10 cellular contexts compared by ENCODE assay signal in the genomic region with DNA sequence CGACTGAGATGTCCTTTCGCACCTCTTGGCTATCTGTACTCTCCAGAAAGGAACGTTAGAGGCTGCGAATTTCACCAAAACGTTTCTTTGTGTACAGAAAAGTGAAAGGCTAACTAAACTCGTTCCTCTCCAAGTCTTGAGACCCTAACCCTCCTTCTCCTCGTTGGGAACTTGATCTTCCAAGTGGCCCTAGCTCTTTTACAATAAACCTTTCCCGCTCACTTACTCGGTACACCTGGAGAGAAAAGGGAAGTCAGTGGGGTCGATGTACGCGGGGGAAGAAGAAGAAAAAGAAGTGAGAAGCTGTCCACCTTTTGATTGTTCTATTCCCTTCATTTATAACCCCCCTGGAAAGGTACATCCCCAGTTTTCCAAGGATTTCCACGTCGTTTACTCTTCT.
DNase-seq lines count a peak whose midpoint lies in the region; ATAC-seq and TF ChIP-seq lines count a peak whose summit lies in the region.
"Had no signal": no experiment of that assay in that cellular context is flagged by ENCODE, and none has a peak within 500 bp of the region (broad histone marks: within the 10 kb centered on the region; RNA-seq: fewer than 3 reads in every experiment).

No MANE protein-coding gene starts in this region.

- peak overlapping the region; percentile 98 for H3K27ac Mint-ChIP-seq in osteocyte (ENCODE audit: unreplicated experiment)

- no peaks in the 10 kb centered on the region for H3K36me3 ChIP-seq in ES-I3 (ENCODE audit: insufficient read depth, low read length)
- H3K36me3 ChIP-seq in NT2/D1 (ENCODE audit: insufficient read depth, insufficient read length, low read length) = no peaks in the 10 kb centered on the region
- no peaks in the 10 kb centered on the region for H3K36me3 ChIP-seq in esophagus muscularis mucosa
- H3K36me3 ChIP-seq: neutrophil had no signal

- ATAC-seq in HG02642 (IDR thresholded peaks at IDR 0.05; ENCODE audit: poor library complexity, unreplicated experiment) = no peak
- no peak for ATAC-seq in GM19395 (IDR thresholded peaks at IDR 0.05; ENCODE audit: unreplicated experiment)
- ATAC-seq: PC-3 had no signal

- H3K27me3 Mint-ChIP-seq in osteocyte (ENCODE audit: unreplicated experiment) = peaks cover 6% of the 10 kb centered on the region

- no peak for TF ChIP-seq EP300 in esophagus muscularis mucosa (IDR thresholded peaks at IDR 0.05)

- TF ChIP-seq CTCF in esophagus muscularis mucosa (IDR thresholded peaks at IDR 0.05) (no peak), osteocyte (IDR thresholded peaks at IDR 0.05) (no peak)

- peaks cover 61% of the 10 kb centered on the region for H3K27me3 ChIP-seq in NT2/D1 (ENCODE audit: insufficient read depth, insufficient read length)
- H3K27me3 ChIP-seq in esophagus muscularis mucosa = peaks cover 0 to 30% (median 0%) of the 10 kb centered on the region in 4 donors

- no peaks in the 10 kb centered on the region for H3K36me3 Mint-ChIP-seq in osteocyte (ENCODE audit: unreplicated experiment)

- peak overlapping the region; percentile 97 to 98 (median 98) for H3K27ac ChIP-seq in esophagus muscularis mucosa (replicated peaks in 1 of 4)
- H3K27ac ChIP-seq: neutrophil had no signal

- H3K9ac ChIP-seq in ES-I3 (ENCODE audit: low read depth, low read length) (peak overlapping the region; percentile 46; the same call in 1 of the 2 replicates), NT2/D1 (ENCODE audit: insufficient read length, low read depth) (no peak overlapping the region)

- intact Hi-C loops in esophagus muscularis mucosa (cut with DNase I) = loop anchor here (2.0 to 10.0 kb wide), 3 partner anchors 335 to 861 kb away; no protein-coding TSS in a partner anchor

- peak overlapping the region; percentile 76 for H3K4me3 Mint-ChIP-seq in osteocyte (ENCODE audit: unreplicated experiment)

- no peak for TF ChIP-seq POLR2A in esophagus muscularis mucosa (IDR thresholded peaks at IDR 0.05; ENCODE audit: low read depth)

- peaks cover 45% of the 10 kb centered on the region for H3K4me1 Mint-ChIP-seq in osteocyte (ENCODE audit: unreplicated experiment)

- H3K9me3 ChIP-seq in ES-I3 (ENCODE audit: control insufficient read depth, insufficient read depth, low read length) (no peaks in the 10 kb centered on the region), NT2/D1 (ENCODE audit: insufficient read depth, low read length) (no peaks in the 10 kb centered on the region), esophagus muscularis mucosa (no peaks in the 10 kb centered on the region)
- H3K9me3 ChIP-seq: neutrophil had no signal

- peaks cover 4% of the 10 kb centered on the region; the same call in 1 of the 2 replicates for H3K4me1 ChIP-seq in ES-I3 (ENCODE audit: insufficient read depth, low read length)
- H3K4me1 ChIP-seq in NT2/D1 (ENCODE audit: insufficient read depth, insufficient read length) = no peaks in the 10 kb centered on the region
- peaks cover 26 to 35% (median 31%) of the 10 kb centered on the region in 4 donors for H3K4me1 ChIP-seq in esophagus muscularis mucosa

- DNase-seq in NT2/D1 (ENCODE audit: low read depth, low spot score) (no peak), esophagus muscularis mucosa (ENCODE audit: extremely low spot score) (no peak), osteocyte (ENCODE audit: extremely low spot score, unreplicated experiment) (no peak), NCI-H2227 treated with DMSO at 0.1 percent for 48 hours (lab: John Stamatoyannopoulos, UW) (no peak), NCI-H1048 (lab: John Stamatoyannopoulos, UW) (no peak)
- DNase-seq: PC-3 had no signal

- H3K9me3 Mint-ChIP-seq in osteocyte (ENCODE audit: unreplicated experiment) = no peaks in the 10 kb centered on the region

- peak overlapping the region; percentile 39 for H3K4me3 ChIP-seq in NT2/D1 (ENCODE audit: insufficient read length, low read depth)
- H3K4me3 ChIP-seq in esophagus muscularis mucosa = peak overlapping the region; percentile 83 to 90 (median 85)

- WGBS in esophagus muscularis mucosa = 19% methylated on average over 14 of the region's 14 CpGs
